ENCODE assay signal across 19 cellular contexts in the genomic region with DNA sequence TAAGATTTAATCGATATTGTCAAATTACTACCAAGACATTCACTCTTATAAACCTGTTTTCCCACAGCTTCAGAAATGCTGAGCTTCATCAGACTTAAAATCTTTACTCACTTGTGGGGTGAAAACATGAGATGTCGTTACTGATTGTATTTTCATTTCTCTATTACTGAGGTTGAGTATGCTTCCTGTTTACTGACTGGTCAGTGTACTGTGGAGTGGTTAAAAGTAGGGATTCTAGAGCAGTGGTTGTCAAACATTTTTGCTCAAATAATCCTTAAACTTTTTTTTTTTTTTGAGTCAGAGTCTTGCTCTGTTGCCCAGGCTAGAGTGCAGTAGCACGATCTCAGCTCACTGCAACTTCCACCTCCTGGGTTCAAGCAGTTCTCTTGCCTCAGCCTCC. TPM values are rescaled to one million over a fixed set of nuclear protein-coding genes. Genes with fewer than 3 reads are reported as not detected.
DNase-seq lines count a peak whose midpoint lies in the region; ATAC-seq, FAIRE-seq and TF ChIP-seq lines count a peak whose summit lies in the region.
"Had no signal": no experiment of that assay in that cellular context is flagged by ENCODE, and none has a peak within 500 bp of the region (broad histone marks: within the 10 kb centered on the region; RNA-seq: fewer than 3 reads in every experiment).

No MANE protein-coding gene starts in this region.

- H3K4me2 ChIP-seq in osteoblast (ENCODE audit: insufficient read depth, low read length), result no peak overlapping the region

- no peaks in the 10 kb centered on the region for H3K79me2 ChIP-seq in osteoblast (ENCODE audit: insufficient read depth, low read length)

- H3K4me3 Mint-ChIP-seq in activated T-helper 17 cell treated with anti-CD3 and anti-CD28 coated beads, Interleukin-2, amount 50 U/mL, for 72 hours, result no peak overlapping the region
- H3K4me3 Mint-ChIP-seq: activated T-cell treated with anti-CD3 and anti-CD28 coated beads, Interleukin-2, amount 50 U/mL, for 72 hours; effector memory CD8-positive, alpha-beta T cell; HFFc6 had no signal

- no peaks in the 10 kb centered on the region for H3K27me3 ChIP-seq in osteoblast (ENCODE audit: insufficient read depth, low read length)
- H3K27me3 ChIP-seq: gastrocnemius medialis, right atrium auricular region had no signal

- DNase-seq in GM13976 (ENCODE audit: low spot score) (no peak), osteoblast (ENCODE audit: insufficient read length, low spot score, missing footprints) (no peak), HTR-8/SVneo (ENCODE audit: insufficient read length, low spot score) (no peak), GM13977 (ENCODE audit: low spot score) (no peak)
- DNase-seq: activated T-cell treated with anti-CD3 and anti-CD28 coated beads, Interleukin-2, amount 50 U/mL, for 72 hours; effector memory CD8-positive, alpha-beta T cell; gastrocnemius medialis; HFFc6; IMR-90; kidney; NCI-H146 had no signal

- no peak for FAIRE-seq in HTR-8/SVneo (lab: Jason Lieb, UNC)
- FAIRE-seq: astrocyte had no signal

- H4K20me1 ChIP-seq in osteoblast (ENCODE audit: insufficient read depth, low read length), result no peaks in the 10 kb centered on the region

- H3K9me3 ChIP-seq in osteoblast (ENCODE audit: low read depth, low read length), result no peaks in the 10 kb centered on the region
- H3K9me3 ChIP-seq: gastrocnemius medialis, right atrium auricular region had no signal

- peaks cover 3% of the 10 kb centered on the region for H3K27me3 Mint-ChIP-seq in activated T-helper 17 cell treated with anti-CD3 and anti-CD28 coated beads, Interleukin-2, amount 50 U/mL, for 72 hours

- ATAC-seq in GM18511 (IDR thresholded peaks at IDR 0.05; ENCODE audit: unreplicated experiment) (peak; percentile 88), GM21381 (IDR thresholded peaks at IDR 0.05; ENCODE audit: unreplicated experiment) (peak; percentile 97), HG03064 (IDR thresholded peaks at IDR 0.05; ENCODE audit: low read depth, unreplicated experiment) (peak; percentile 92)
- peak; percentile 35 for ATAC-seq in activated T-helper 17 cell treated with anti-CD3 and anti-CD28 coated beads, Interleukin-2, amount 50 U/mL, for 72 hours (replicated peaks)
- ATAC-seq: activated T-cell treated with anti-CD3 and anti-CD28 coated beads, Interleukin-2, amount 50 U/mL, for 72 hours; effector memory CD8-positive, alpha-beta T cell; gastrocnemius medialis had no signal

- no peaks in the 10 kb centered on the region for H3K4me1 ChIP-seq in osteoblast (ENCODE audit: insufficient read depth, low read length)
- H3K4me1 ChIP-seq: gastrocnemius medialis, right atrium auricular region had no signal

- H3K36me3 Mint-ChIP-seq in activated T-helper 17 cell treated with anti-CD3 and anti-CD28 coated beads, Interleukin-2, amount 50 U/mL, for 72 hours (ENCODE audit: low read depth), result no peaks in the 10 kb centered on the region

- TF ChIP-seq CTCF in GM13976 (IDR thresholded peaks at IDR 0.05; ENCODE audit: borderline replicate concordance, control extremely low read depth, extremely low read depth, insufficient read depth, missing control alignments), result no peak
- TF ChIP-seq CTCF in osteoblast (IDR thresholded peaks at IDR 0.05; ENCODE audit: extremely low read depth, low read depth, low read length), result no peak
- TF ChIP-seq CTCF in GM13977 (IDR thresholded peaks at IDR 0.05; ENCODE audit: extremely low read depth, insufficient read depth, missing control alignments), result no peak

- H3K4me1 Mint-ChIP-seq in activated T-helper 17 cell treated with anti-CD3 and anti-CD28 coated beads, Interleukin-2, amount 50 U/mL, for 72 hours, result no peaks in the 10 kb centered on the region

- no peak overlapping the region for H3K4me3 ChIP-seq in osteoblast (ENCODE audit: insufficient read depth, low read length)
- H3K4me3 ChIP-seq: gastrocnemius medialis, right atrium auricular region, SK-N-MC had no signal

- no peaks in the 10 kb centered on the region for H3K36me3 ChIP-seq in osteoblast (ENCODE audit: insufficient read depth, low read length)
- H3K36me3 ChIP-seq: gastrocnemius medialis, right atrium auricular region had no signal

- H3K27ac Mint-ChIP-seq in activated T-helper 17 cell treated with anti-CD3 and anti-CD28 coated beads, Interleukin-2, amount 50 U/mL, for 72 hours, result no peak overlapping the region
- H3K27ac Mint-ChIP-seq: activated T-cell treated with anti-CD3 and anti-CD28 coated beads, Interleukin-2, amount 50 U/mL, for 72 hours; effector memory CD8-positive, alpha-beta T cell; HFFc6 had no signal

- in situ Hi-C loops in GM13976 (cut with MboI; ENCODE audit: low sequenced_read_pairs, unreplicated experiment) (no loop called here), GM13977 (cut with MboI; ENCODE audit: low pct_unique_long_range_greater_than_20kb, low sequenced_read_pairs, unreplicated experiment) (no loop called here)

- no peaks in the 10 kb centered on the region for H3K9me3 Mint-ChIP-seq in activated T-helper 17 cell treated with anti-CD3 and anti-CD28 coated beads, Interleukin-2, amount 50 U/mL, for 72 hours
- H3K9me3 Mint-ChIP-seq: activated T-cell treated with anti-CD3 and anti-CD28 coated beads, Interleukin-2, amount 50 U/mL, for 72 hours; effector memory CD8-positive, alpha-beta T cell; HFFc6 had no signal

- no peak overlapping the region for H3K27ac ChIP-seq in osteoblast (ENCODE audit: low read depth, low read length)
- H3K27ac ChIP-seq: gastrocnemius medialis, right atrium auricular region, SK-N-MC had no signal

- H2AFZ ChIP-seq in osteoblast (ENCODE audit: low read length), result no peak overlapping the region

RNA-seq across cellular contexts. Expression of a gene that starts 50.3 kb away (rescaled TPM):
- under 1 TPM in 1 of 2 donors, not detected in 1; 0.50 TPM for total RNA-seq in activated T-helper 17 cell treated with anti-CD3 and anti-CD28 coated beads, Interleukin-2, amount 50 U/mL, for 72 hours
- total RNA-seq in osteoblast, result under 0.01 and 0.29 TPM in 2 replicates
- total RNA-seq: HFFc6, IMR-90, myocyte had no signal

Comparison
In these comparisons a context has a peak if more than half of its experiments do, and no peak if none do; other contexts are left out.
1. ATAC-seq: peak in every context shown above with its lines; median percentile 97 in GM21381; 92 in HG03064; 88 in GM18511; 35 in activated T-helper 17 cell treated with anti-CD3 and anti-CD28 coated beads, Interleukin-2, amount 50 U/mL, for 72 hours.